28 cellular contexts compared by ENCODE assay signal in genomic region chr10:78224602-78225001, GRCh38.
DNase-seq lines count a peak whose midpoint lies in the region; FAIRE-seq lines count a peak whose summit lies in the region.
"Had no signal": no experiment of that assay in that cellular context is flagged by ENCODE, and none has a peak within 500 bp of the region (broad histone marks: within the 10 kb centered on the region; RNA-seq: fewer than 3 reads in every experiment).

No MANE protein-coding gene starts in this region.

- peak; percentile 72 for DNase-seq in EL
- peak; percentile 15 for DNase-seq in RCC 7860 (ENCODE audit: low spot score)
- peak; percentile 66 for DNase-seq in fibroblast of peridontal ligament (ENCODE audit: extremely low read depth)
- DNase-seq in stromal cell of bone marrow (ENCODE audit: low read depth): peak; percentile 57
- no peak for DNase-seq in central memory CD4-positive, alpha-beta T cell
- no peak for DNase-seq in NCI-H2081 (lab: John Stamatoyannopoulos, UW)
- no peak for DNase-seq in NCI-H748 treated with DMSO at 0.1 percent for 48 hours (lab: John Stamatoyannopoulos, UW)
- DNase-seq: activated CD4-positive, alpha-beta T cell treated with anti-CD3 and anti-CD28 coated beads, Interleukin-2, amount 10 ng/mL, durations not matched to agents 7 days and 5 days; activated CD8-positive, alpha-beta memory T cell treated with anti-CD3 and anti-CD28 coated beads, Interleukin-2, amount 10 ng/mL, durations not matched to agents 7 days and 5 days; activated naive CD4-positive, alpha-beta T cell treated with Interleukin-2 at 50 U/mL for 16 hours; activated T-cell treated with anti-CD3 and anti-CD28 coated beads, Interleukin-2, amount 50 U/mL, for 72 hours; CD8-positive, alpha-beta T cell; cerebellar nuclear complex; DMS153; foreskin keratinocyte; GF-D8; GOT3; left lung; naive thymus-derived CD4-positive, alpha-beta T cell; NCI-H1092 treated with DMSO at 0.1 percent for 48 hours; NCI-H1930; NCI-H226; retina; spleen; stimulated activated CD4-positive, alpha-beta T cell treated with anti-CD3 and anti-CD28 coated beads, Interleukin-2, amount 100 ng/mL, for 48 hours; testis; uterus; WERI-Rb-1 had no signal

- no peak for FAIRE-seq in RCC 7860 (lab: Jason Lieb, UNC)

Comparison
In these comparisons a context has a peak if more than half of its experiments do, and no peak if none do; other contexts are left out.
1. DNase-seq: peak in EL (single experiment), RCC 7860 (single experiment), fibroblast of peridontal ligament (single experiment) and stromal cell of bone marrow (single experiment); none in central memory CD4-positive, alpha-beta T cell (single experiment), NCI-H2081 (0 of 2) and NCI-H748 treated with DMSO at 0.1 percent for 48 hours (single experiment).